31 cellular contexts compared by ENCODE assay signal in genomic region chr2:136750065-136750464, GRCh38. TPM values are rescaled to one million over a fixed set of nuclear protein-coding genes. Genes with fewer than 3 reads are reported as not detected.
"Had no signal": no experiment of that assay in that cellular context is flagged by ENCODE, and none has a peak within 500 bp of the region (broad histone marks: within the 10 kb centered on the region; RNA-seq: fewer than 3 reads in every experiment).

No MANE protein-coding gene starts in this region.

- H3K36me3 ChIP-seq: brain microvascular endothelial cell, esophagus muscularis mucosa, gastrocnemius medialis had no signal

- H3K27me3 ChIP-seq: brain microvascular endothelial cell, esophagus muscularis mucosa, foreskin keratinocyte, gastrocnemius medialis had no signal

- DNase-seq: activated CD4-positive, alpha-beta memory T cell treated with anti-CD3 and anti-CD28 coated beads for 36 hours; activated CD4-positive, alpha-beta T cell treated with anti-CD3 and anti-CD28 coated beads for 36 hours; activated CD4-positive, alpha-beta T cell treated with anti-CD3 and anti-CD28 coated beads, Interleukin-2, amount 10 ng/mL, durations not matched to agents 24 days and 14 days; activated CD4-positive, CD25-positive, alpha-beta regulatory T cell; activated CD4-positive, CD25-positive, alpha-beta regulatory T cell treated with anti-CD3 and anti-CD28 coated beads, Interleukin-2, amount 50 U/mL, for 72 hours; activated CD8-positive, alpha-beta memory T cell treated with anti-CD3 and anti-CD28 coated beads, Interleukin-2, amount 10 ng/mL, durations not matched to agents 7 days and 5 days; activated CD8-positive, alpha-beta memory T cell treated with anti-CD3 and anti-CD28 coated beads, Interleukin-2, amount 50 U/mL, for 4 hours; activated CD8-positive, alpha-beta T cell treated with anti-CD3 and anti-CD28 coated beads, Interleukin-2, amount 10 ng/mL, durations not matched to agents 7 days and 5 days; activated gamma-delta T cell; activated naive CD4-positive, alpha-beta T cell; activated naive CD4-positive, alpha-beta T cell treated with anti-CD3 and anti-CD28 coated beads, Interleukin-2, amount 10 ng/mL, durations not matched to agents 7 days and 5 days; activated naive CD8-positive, alpha-beta T cell treated with anti-CD3 and anti-CD28 coated beads, Interleukin-2, amount 10 ng/mL, durations not matched to agents 7 days and 5 days; activated T-cell treated with anti-CD3 and anti-CD28 coated beads for 4 hours; activated T-cell treated with anti-CD3 and anti-CD28 coated beads, Interleukin-2, amount 50 U/mL, for 24 hours; activated T-cell treated with anti-CD3 and anti-CD28 coated beads, Interleukin-2, amount 50 U/mL, for 72 hours; brain microvascular endothelial cell; caudate nucleus; cortex of kidney; dermis blood vessel endothelial cell; effector CD4-positive, alpha-beta T cell; effector memory CD8-positive, alpha-beta T cell; erythroblast; foreskin keratinocyte; gastrocnemius medialis; T-helper 2 cell had no signal

- H3K27ac ChIP-seq: brain microvascular endothelial cell, esophagus muscularis mucosa, foreskin keratinocyte, gastrocnemius medialis had no signal

- ATAC-seq: activated CD4-positive, alpha-beta T cell treated with anti-CD3 and anti-CD28 coated beads for 36 hours; activated CD8-positive, alpha-beta memory T cell treated with anti-CD3 and anti-CD28 coated beads, Interleukin-2, amount 10 ng/mL, durations not matched to agents 7 days and 5 days; activated CD8-positive, alpha-beta T cell treated with anti-CD3 and anti-CD28 coated beads, Interleukin-2, amount 10 ng/mL, durations not matched to agents 7 days and 5 days; activated naive CD4-positive, alpha-beta T cell treated with anti-CD3 and anti-CD28 coated beads, Interleukin-2, amount 50 U/mL, for 72 hours; activated T-cell treated with anti-CD3 and anti-CD28 coated beads, Interleukin-2, amount 50 U/mL, for 72 hours; effector memory CD8-positive, alpha-beta T cell; foreskin keratinocyte; gastrocnemius medialis had no signal

- H3K4me1 ChIP-seq: esophagus muscularis mucosa, foreskin keratinocyte, gastrocnemius medialis had no signal

- H3K9me3 ChIP-seq: esophagus muscularis mucosa, gastrocnemius medialis had no signal

- H3K4me3 ChIP-seq: esophagus muscularis mucosa, gastrocnemius medialis had no signal

RNA-seq across cellular contexts. Expression of gene THSD7B, which starts 15.3 kb away (rescaled TPM):
- total RNA-seq: activated CD4-positive, alpha-beta memory T cell treated with anti-CD3 and anti-CD28 coated beads for 36 hours; activated CD4-positive, alpha-beta T cell treated with anti-CD3 and anti-CD28 coated beads for 36 hours; activated CD4-positive, alpha-beta T cell treated with anti-CD3 and anti-CD28 coated beads, Interleukin-2, amount 10 ng/mL, durations not matched to agents 24 days and 14 days; activated CD8-positive, alpha-beta memory T cell treated with anti-CD3 and anti-CD28 coated beads for 36 hours; activated CD8-positive, alpha-beta memory T cell treated with anti-CD3 and anti-CD28 coated beads, Interleukin-2, amount 10 ng/mL, durations not matched to agents 7 days and 5 days; activated CD8-positive, alpha-beta T cell treated with anti-CD3 and anti-CD28 coated beads, Interleukin-2, amount 10 ng/mL, durations not matched to agents 7 days and 5 days; activated naive CD4-positive, alpha-beta T cell treated with anti-CD3 and anti-CD28 coated beads, Interleukin-2, amount 50 U/mL, for 72 hours; activated naive CD8-positive, alpha-beta T cell treated with anti-CD3 and anti-CD28 coated beads, Interleukin-2, amount 10 ng/mL, durations not matched to agents 7 days and 5 days; bronchial epithelial cell; chondrocyte; gastrocnemius medialis; T-helper 1 cell treated with Interleukin-12 subunit alpha and Interleukin-12 subunit beta and Interleukin-4 antibody, amounts not matched to agents 30 ng/mL and 1 ng/mL, for 36 hours had no signal
